In the genomic region with DNA sequence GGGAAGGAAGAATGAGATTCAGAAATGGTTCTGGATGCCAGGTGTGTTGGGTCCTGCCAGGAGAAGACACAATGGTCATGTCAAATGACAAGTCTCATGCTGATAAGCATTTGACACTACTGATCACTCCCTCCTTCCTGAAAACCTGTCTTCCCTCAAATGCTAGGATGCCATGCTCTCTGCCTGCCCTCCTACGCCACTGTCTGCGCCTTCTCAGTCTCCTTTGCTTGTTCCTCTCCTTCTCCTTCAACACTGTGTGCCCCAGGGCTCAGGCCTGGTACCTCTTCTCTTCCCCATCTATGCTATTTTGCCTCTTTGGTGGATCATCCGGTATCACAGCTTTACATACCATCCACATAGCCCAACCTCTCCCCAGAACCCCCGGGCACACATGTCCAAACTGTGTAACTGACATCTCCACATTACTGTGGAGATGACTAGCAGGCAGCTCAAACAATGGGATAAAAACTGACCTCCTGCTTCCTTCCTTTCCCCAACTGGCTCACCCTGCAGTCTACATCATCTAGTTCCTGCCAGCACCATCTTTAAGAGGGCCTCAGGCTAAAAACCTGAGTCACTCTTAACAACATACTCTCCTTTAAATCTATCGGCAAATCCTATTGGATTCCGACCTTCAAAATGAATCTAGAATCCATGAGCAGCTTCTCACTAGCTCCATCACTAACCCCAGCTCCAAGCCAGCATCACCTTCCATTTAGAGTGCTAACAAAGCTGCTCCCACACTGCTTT, we compare ENCODE assay signal across 12 cellular contexts. TPM values are rescaled to one million over a fixed set of nuclear protein-coding genes. Genes with fewer than 3 reads are reported as not detected.
DNase-seq lines count a peak whose midpoint lies in the region; ATAC-seq and TF ChIP-seq lines count a peak whose summit lies in the region.
"Had no signal": no experiment of that assay in that cellular context is flagged by ENCODE, and none has a peak within 500 bp of the region (broad histone marks: within the 10 kb centered on the region; RNA-seq: fewer than 3 reads in every experiment).

No MANE protein-coding gene starts in this region.

- no peak overlapping the region for H3K4me3 ChIP-seq in esophagus muscularis mucosa
- H3K4me3 ChIP-seq: GM23338, Peyer's patch had no signal

- no peak overlapping the region for H3K27ac ChIP-seq in esophagus muscularis mucosa (replicated peaks in 1 of 4)
- H3K27ac ChIP-seq: Peyer's patch had no signal

- peaks cover 46 to 58% of the 10 kb centered on the region in 2 donors for H3K4me1 Mint-ChIP-seq in natural killer cell treated with Interleukin-12 subunit alpha and Interleukin-12 subunit beta and Interleukin-15 and Interleukin-18, amount 100 ng/mL, for 72 hours (ENCODE audit: low read depth in 2 of 2)
- H3K4me1 Mint-ChIP-seq in natural killer cell: peaks cover 56 to 74% of the 10 kb centered on the region in 2 donors
- 0 out of 2 replicates have a peak, but pooled peaks cover 3% of the 10 kb centered on the region for H3K4me1 Mint-ChIP-seq in WTC11
- peaks cover 14% of the 10 kb centered on the region for H3K4me1 Mint-ChIP-seq in glutamatergic neuron (ENCODE audit: low read depth, unreplicated experiment)

- peak overlapping the region; percentile 6 to 18 for H3K27ac Mint-ChIP-seq in natural killer cell treated with Interleukin-12 subunit alpha and Interleukin-12 subunit beta and Interleukin-15 and Interleukin-18, amount 100 ng/mL, for 72 hours
- H3K27ac Mint-ChIP-seq in natural killer cell (peak overlapping the region in 1 of 2 donors; percentile 48), WTC11 (peak overlapping the region; percentile 15; the same call in 1 of the 2 replicates), glutamatergic neuron (ENCODE audit: unreplicated experiment) (peak overlapping the region; percentile 1)

- H3K36me3 Mint-ChIP-seq in natural killer cell treated with Interleukin-12 subunit alpha and Interleukin-12 subunit beta and Interleukin-15 and Interleukin-18, amount 100 ng/mL, for 72 hours: peaks cover 14% of the 10 kb centered on the region
- no peaks in the 10 kb centered on the region for H3K36me3 Mint-ChIP-seq in natural killer cell
- peaks cover 16% of the 10 kb centered on the region for H3K36me3 Mint-ChIP-seq in WTC11
- H3K36me3 Mint-ChIP-seq in glutamatergic neuron (ENCODE audit: unreplicated experiment): peaks cover 8% of the 10 kb centered on the region

- H3K27me3 Mint-ChIP-seq in natural killer cell treated with Interleukin-12 subunit alpha and Interleukin-12 subunit beta and Interleukin-15 and Interleukin-18, amount 100 ng/mL, for 72 hours: no peaks in the 10 kb centered on the region
- H3K27me3 Mint-ChIP-seq in natural killer cell (ENCODE audit: low read depth in 2 of 2) (no peaks in the 10 kb centered on the region), WTC11 (ENCODE audit: low read depth) (no peaks in the 10 kb centered on the region), glutamatergic neuron (ENCODE audit: unreplicated experiment) (peaks cover 5% of the 10 kb centered on the region)

- CTCF ChIA-PET in WTC11 (lab: Charles Lee): no interaction called here

- no peak for DNase-seq in natural killer cell treated with Interleukin-12 subunit alpha and Interleukin-12 subunit beta and Interleukin-15 and Interleukin-18, amount 100 ng/mL, for 72 hours (ENCODE audit: low spot score)
- DNase-seq in natural killer cell (no peak), WTC11 (ENCODE audit: low spot score) (no peak), glutamatergic neuron (no peak), DMS79 treated with DMSO at 0.1 percent for 48 hours (lab: John Stamatoyannopoulos, UW) (no peak), epidermal melanocyte (ENCODE audit: insufficient read length, low spot score) (no peak), esophagus muscularis mucosa (ENCODE audit: extremely low spot score) (no peak)
- DNase-seq in activated CD4-positive, alpha-beta T cell treated with anti-CD3 and anti-CD28 coated beads, Interleukin-2, amount 50 U/mL, for 1 hour: no peak
- DNase-seq: NCI-H2081, Peyer's patch had no signal

- POLR2A ChIA-PET in WTC11 (lab: Charles Lee): interaction anchor here (0.6 kb wide), 1 partner anchor 274 kb away, joined by 3 read pairs; no protein-coding TSS in a partner anchor

- no peak overlapping the region for H3K4me3 Mint-ChIP-seq in natural killer cell treated with Interleukin-12 subunit alpha and Interleukin-12 subunit beta and Interleukin-15 and Interleukin-18, amount 100 ng/mL, for 72 hours
- H3K4me3 Mint-ChIP-seq in natural killer cell (no peak overlapping the region), WTC11 (no peak overlapping the region), glutamatergic neuron (ENCODE audit: unreplicated experiment) (no peak overlapping the region)
- H3K4me3 Mint-ChIP-seq: GM23338 had no signal

- TF ChIP-seq CTCF in natural killer cell (IDR thresholded peaks at IDR 0.05) (no peak), WTC11 (IDR thresholded peaks at IDR 0.05) (no peak), glutamatergic neuron (IDR thresholded peaks at IDR 0.05; ENCODE audit: partially characterized antibody, unreplicated experiment) (no peak), esophagus muscularis mucosa (IDR thresholded peaks at IDR 0.05) (no peak)

- TF ChIP-seq EP300 in esophagus muscularis mucosa (IDR thresholded peaks at IDR 0.05): no peak

- TF ChIP-seq POLR2A in esophagus muscularis mucosa (IDR thresholded peaks at IDR 0.05; ENCODE audit: low read depth): no peak

- H3K27me3 ChIP-seq in esophagus muscularis mucosa: no peaks in the 10 kb centered on the region
- H3K27me3 ChIP-seq: Peyer's patch had no signal

- H3K36me3 ChIP-seq in esophagus muscularis mucosa: peaks cover 14 to 54% (median 29%) of the 10 kb centered on the region in 4 donors

- ATAC-seq in natural killer cell treated with Interleukin-12 subunit alpha and Interleukin-12 subunit beta and Interleukin-15 and Interleukin-18, amount 100 ng/mL, for 72 hours: no peak
- ATAC-seq in natural killer cell (no peak), WTC11 (no peak)
- ATAC-seq: GM23338 had no signal

- no peaks in the 10 kb centered on the region for H3K9me3 ChIP-seq in esophagus muscularis mucosa
- H3K9me3 ChIP-seq: Peyer's patch had no signal

- 77% methylated on average over 6 of the region's 6 CpGs for WGBS in esophagus muscularis mucosa

- intact Hi-C loops in natural killer cell (cut with micrococcal nuclease): no loop called here
- intact Hi-C loops in esophagus muscularis mucosa (cut with DNase I): no loop called here

- peaks cover 0 to 32% (median 14%) of the 10 kb centered on the region in 4 donors for H3K4me1 ChIP-seq in esophagus muscularis mucosa

- no peaks in the 10 kb centered on the region for H3K9me3 Mint-ChIP-seq in natural killer cell treated with Interleukin-12 subunit alpha and Interleukin-12 subunit beta and Interleukin-15 and Interleukin-18, amount 100 ng/mL, for 72 hours
- H3K9me3 Mint-ChIP-seq in natural killer cell (no peaks in the 10 kb centered on the region), WTC11 (no peaks in the 10 kb centered on the region), glutamatergic neuron (ENCODE audit: unreplicated experiment) (peaks cover 6% of the 10 kb centered on the region)
- H3K9me3 Mint-ChIP-seq: GM23338 had no signal

TF ChIP-seq in WTC11, 78 proteins besides CTCF, POLR2A, EP300 and RAD21 (continues in another document):
- TF ChIP-seq IRF2 (CRISPR knock-in tag; IDR thresholded peaks at IDR 0.05; ENCODE audit: borderline replicate concordance, low read depth): no peak
- TF ChIP-seq GABPB1 (CRISPR knock-in tag; IDR thresholded peaks at IDR 0.05): no peak
- no peak for TF ChIP-seq RELA (CRISPR knock-in tag; IDR thresholded peaks at IDR 0.05; ENCODE audit: borderline replicate concordance)
- no peak for TF ChIP-seq ATF1 (CRISPR knock-in tag; IDR thresholded peaks at IDR 0.05)
- TF ChIP-seq, protein P1, sequence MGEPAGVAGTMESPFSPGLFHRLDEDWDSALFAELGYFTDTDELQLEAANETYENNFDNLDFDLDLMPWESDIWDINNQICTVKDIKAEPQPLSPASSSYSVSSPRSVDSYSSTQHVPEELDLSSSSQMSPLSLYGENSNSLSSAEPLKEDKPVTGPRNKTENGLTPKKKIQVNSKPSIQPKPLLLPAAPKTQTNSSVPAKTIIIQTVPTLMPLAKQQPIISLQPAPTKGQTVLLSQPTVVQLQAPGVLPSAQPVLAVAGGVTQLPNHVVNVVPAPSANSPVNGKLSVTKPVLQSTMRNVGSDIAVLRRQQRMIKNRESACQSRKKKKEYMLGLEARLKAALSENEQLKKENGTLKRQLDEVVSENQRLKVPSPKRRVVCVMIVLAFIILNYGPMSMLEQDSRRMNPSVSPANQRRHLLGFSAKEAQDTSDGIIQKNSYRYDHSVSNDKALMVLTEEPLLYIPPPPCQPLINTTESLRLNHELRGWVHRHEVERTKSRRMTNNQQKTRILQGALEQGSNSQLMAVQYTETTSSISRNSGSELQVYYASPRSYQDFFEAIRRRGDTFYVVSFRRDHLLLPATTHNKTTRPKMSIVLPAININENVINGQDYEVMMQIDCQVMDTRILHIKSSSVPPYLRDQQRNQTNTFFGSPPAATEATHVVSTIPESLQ (CRISPR knock-in tag; IDR thresholded peaks at IDR 0.05): no peak

RNA-seq across cellular contexts. Expression of a gene that starts 8.2 kb away (rescaled TPM):
- total RNA-seq in natural killer cell treated with Interleukin-12 subunit alpha and Interleukin-12 subunit beta and Interleukin-15 and Interleukin-18, amount 100 ng/mL, for 72 hours: 100 to 1,000 TPM in 1 of 2 donors, 10 to 100 TPM in 1; 95.7 to 106 TPM
- total RNA-seq in natural killer cell (10 to 100 TPM; 54.0 to 56.1 (median 54.3) TPM), WTC11 (2021) (68.9 to 77.9 TPM (median 71.6 TPM) in 3 replicates), glutamatergic neuron (ENCODE audit: unreplicated experiment) (77.9 TPM), esophagus muscularis mucosa (10 to 100 TPM; 55.6 to 72.2 (median 57.4) TPM)

RNA-seq across cellular contexts. Expression of a gene that starts 58.2 kb away (rescaled TPM):
- total RNA-seq in natural killer cell treated with Interleukin-12 subunit alpha and Interleukin-12 subunit beta and Interleukin-15 and Interleukin-18, amount 100 ng/mL, for 72 hours: not detected
- not detected for total RNA-seq in natural killer cell
- total RNA-seq in WTC11 (2021): not detected in 3 replicates
- not detected for total RNA-seq in glutamatergic neuron (ENCODE audit: unreplicated experiment)
- total RNA-seq in esophagus muscularis mucosa: not detected
- total RNA-seq: GM23338, myocyte, Peyer's patch had no signal
